In the genomic region with DNA sequence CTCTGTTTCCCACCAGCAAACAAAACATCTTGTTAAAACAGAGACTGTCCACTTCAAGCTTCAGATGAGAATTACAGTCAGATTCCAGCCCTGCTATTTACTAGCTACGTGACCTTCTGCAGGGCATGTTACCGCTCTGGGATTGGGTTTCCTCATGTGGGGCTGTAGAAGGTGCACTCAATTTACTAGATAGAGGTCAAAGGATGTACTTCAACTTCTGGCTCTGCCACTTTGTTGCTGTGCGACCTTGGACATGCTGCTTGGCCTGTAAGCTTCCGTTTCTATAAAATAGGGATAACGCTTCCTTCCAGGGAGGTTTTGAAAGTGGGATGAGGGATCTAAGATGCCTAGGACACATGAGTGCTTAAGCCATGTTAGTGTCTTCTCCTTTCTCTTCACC, we compare ENCODE assay signal across 1 cellular context.
TF ChIP-seq lines count a peak whose summit lies in the region.

No MANE protein-coding gene starts in this region.

TF ChIP-seq in HepG2, 621 proteins besides CTCF, POLR2A, EP300 and RAD21 (continued from another document and continues in another):
- no peak for TF ChIP-seq LCORL (IDR thresholded peaks at IDR 0.05)
- peak; percentile 81 for TF ChIP-seq LCORL (CRISPR knock-in tag; IDR thresholded peaks at IDR 0.05)
- no peak for TF ChIP-seq RAD51 (IDR thresholded peaks at IDR 0.05; ENCODE audit: borderline replicate concordance)
- no peak for TF ChIP-seq ZZZ3 (CRISPR knock-in tag; IDR thresholded peaks at IDR 0.05; ENCODE audit: borderline replicate concordance)
- peak; percentile 84 for TF ChIP-seq SALL1 (CRISPR knock-in tag; IDR thresholded peaks at IDR 0.05)
- TF ChIP-seq, protein P1, sequence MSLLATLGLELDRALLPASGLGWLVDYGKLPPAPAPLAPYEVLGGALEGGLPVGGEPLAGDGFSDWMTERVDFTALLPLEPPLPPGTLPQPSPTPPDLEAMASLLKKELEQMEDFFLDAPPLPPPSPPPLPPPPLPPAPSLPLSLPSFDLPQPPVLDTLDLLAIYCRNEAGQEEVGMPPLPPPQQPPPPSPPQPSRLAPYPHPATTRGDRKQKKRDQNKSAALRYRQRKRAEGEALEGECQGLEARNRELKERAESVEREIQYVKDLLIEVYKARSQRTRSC (CRISPR knock-in tag; IDR thresholded peaks at IDR 0.05; ENCODE audit: low read depth) = no peak
- no peak; the same call in none of the 2 replicates for TF ChIP-seq STAG1 (CRISPR knock-in tag; IDR thresholded peaks at IDR 0.05)
- peak; percentile 47; the same call in 1 of the 2 replicates for TF ChIP-seq KDM6A (CRISPR knock-in tag; IDR thresholded peaks at IDR 0.05; ENCODE audit: low read depth)
- TF ChIP-seq ZNF468 (CRISPR knock-in tag; IDR thresholded peaks at IDR 0.05) = no peak
- no peak for TF ChIP-seq CENPT (CRISPR knock-in tag; IDR thresholded peaks at IDR 0.05; ENCODE audit: low read depth)
- TF ChIP-seq ZNF605 (CRISPR knock-in tag; IDR thresholded peaks at IDR 0.05) = no peak
- no peak for TF ChIP-seq ZNF563 (CRISPR knock-in tag; IDR thresholded peaks at IDR 0.05)
- no peak for TF ChIP-seq ZNF841 (CRISPR knock-in tag; IDR thresholded peaks at IDR 0.05; ENCODE audit: borderline replicate concordance)
- TF ChIP-seq NFE2L1 (CRISPR knock-in tag; IDR thresholded peaks at IDR 0.05; ENCODE audit: borderline replicate concordance) = no peak
- TF ChIP-seq, protein P2, sequence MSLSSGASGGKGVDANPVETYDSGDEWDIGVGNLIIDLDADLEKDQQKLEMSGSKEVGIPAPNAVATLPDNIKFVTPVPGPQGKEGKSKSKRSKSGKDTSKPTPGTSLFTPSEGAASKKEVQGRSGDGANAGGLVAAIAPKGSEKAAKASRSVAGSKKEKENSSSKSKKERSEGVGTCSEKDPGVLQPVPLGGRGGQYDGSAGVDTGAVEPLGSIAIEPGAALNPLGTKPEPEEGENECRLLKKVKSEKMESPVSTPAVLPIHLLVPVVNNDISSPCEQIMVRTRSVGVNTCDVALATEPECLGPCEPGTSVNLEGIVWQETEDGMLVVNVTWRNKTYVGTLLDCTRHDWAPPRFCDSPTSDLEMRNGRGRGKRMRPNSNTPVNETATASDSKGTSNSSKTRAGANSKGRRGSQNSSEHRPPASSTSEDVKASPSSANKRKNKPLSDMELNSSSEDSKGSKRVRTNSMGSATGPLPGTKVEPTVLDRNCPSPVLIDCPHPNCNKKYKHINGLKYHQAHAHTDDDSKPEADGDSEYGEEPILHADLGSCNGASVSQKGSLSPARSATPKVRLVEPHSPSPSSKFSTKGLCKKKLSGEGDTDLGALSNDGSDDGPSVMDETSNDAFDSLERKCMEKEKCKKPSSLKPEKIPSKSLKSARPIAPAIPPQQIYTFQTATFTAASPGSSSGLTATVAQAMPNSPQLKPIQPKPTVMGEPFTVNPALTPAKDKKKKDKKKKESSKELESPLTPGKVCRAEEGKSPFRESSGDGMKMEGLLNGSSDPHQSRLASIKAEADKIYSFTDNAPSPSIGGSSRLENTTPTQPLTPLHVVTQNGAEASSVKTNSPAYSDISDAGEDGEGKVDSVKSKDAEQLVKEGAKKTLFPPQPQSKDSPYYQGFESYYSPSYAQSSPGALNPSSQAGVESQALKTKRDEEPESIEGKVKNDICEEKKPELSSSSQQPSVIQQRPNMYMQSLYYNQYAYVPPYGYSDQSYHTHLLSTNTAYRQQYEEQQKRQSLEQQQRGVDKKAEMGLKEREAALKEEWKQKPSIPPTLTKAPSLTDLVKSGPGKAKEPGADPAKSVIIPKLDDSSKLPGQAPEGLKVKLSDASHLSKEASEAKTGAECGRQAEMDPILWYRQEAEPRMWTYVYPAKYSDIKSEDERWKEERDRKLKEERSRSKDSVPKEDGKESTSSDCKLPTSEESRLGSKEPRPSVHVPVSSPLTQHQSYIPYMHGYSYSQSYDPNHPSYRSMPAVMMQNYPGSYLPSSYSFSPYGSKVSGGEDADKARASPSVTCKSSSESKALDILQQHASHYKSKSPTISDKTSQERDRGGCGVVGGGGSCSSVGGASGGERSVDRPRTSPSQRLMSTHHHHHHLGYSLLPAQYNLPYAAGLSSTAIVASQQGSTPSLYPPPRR (CRISPR knock-in tag; IDR thresholded peaks at IDR 0.05; ENCODE audit: borderline replicate concordance) = peak; percentile 64; the same call in 1 of the 2 replicates
- peak; percentile 61; the same call in 1 of the 2 replicates for TF ChIP-seq NR2F2 (IDR thresholded peaks at IDR 0.05; ENCODE audit: borderline replicate concordance, low read depth)
- TF ChIP-seq PHB2 (IDR thresholded peaks at IDR 0.05; ENCODE audit: partially characterized antibody) = no peak
- no peak for TF ChIP-seq XBP1 (CRISPR knock-in tag; IDR thresholded peaks at IDR 0.05)
- TF ChIP-seq ELF3 (CRISPR knock-in tag; IDR thresholded peaks at IDR 0.05) = peak; percentile 89
- no peak for TF ChIP-seq ZNF747 (CRISPR knock-in tag; IDR thresholded peaks at IDR 0.05; ENCODE audit: borderline replicate concordance)
- TF ChIP-seq KMT2B (CRISPR knock-in tag; IDR thresholded peaks at IDR 0.05) = no peak
- TF ChIP-seq, protein P3, sequence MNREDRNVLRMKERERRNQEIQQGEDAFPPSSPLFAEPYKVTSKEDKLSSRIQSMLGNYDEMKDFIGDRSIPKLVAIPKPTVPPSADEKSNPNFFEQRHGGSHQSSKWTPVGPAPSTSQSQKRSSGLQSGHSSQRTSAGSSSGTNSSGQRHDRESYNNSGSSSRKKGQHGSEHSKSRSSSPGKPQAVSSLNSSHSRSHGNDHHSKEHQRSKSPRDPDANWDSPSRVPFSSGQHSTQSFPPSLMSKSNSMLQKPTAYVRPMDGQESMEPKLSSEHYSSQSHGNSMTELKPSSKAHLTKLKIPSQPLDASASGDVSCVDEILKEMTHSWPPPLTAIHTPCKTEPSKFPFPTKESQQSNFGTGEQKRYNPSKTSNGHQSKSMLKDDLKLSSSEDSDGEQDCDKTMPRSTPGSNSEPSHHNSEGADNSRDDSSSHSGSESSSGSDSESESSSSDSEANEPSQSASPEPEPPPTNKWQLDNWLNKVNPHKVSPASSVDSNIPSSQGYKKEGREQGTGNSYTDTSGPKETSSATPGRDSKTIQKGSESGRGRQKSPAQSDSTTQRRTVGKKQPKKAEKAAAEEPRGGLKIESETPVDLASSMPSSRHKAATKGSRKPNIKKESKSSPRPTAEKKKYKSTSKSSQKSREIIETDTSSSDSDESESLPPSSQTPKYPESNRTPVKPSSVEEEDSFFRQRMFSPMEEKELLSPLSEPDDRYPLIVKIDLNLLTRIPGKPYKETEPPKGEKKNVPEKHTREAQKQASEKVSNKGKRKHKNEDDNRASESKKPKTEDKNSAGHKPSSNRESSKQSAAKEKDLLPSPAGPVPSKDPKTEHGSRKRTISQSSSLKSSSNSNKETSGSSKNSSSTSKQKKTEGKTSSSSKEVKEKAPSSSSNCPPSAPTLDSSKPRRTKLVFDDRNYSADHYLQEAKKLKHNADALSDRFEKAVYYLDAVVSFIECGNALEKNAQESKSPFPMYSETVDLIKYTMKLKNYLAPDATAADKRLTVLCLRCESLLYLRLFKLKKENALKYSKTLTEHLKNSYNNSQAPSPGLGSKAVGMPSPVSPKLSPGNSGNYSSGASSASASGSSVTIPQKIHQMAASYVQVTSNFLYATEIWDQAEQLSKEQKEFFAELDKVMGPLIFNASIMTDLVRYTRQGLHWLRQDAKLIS (CRISPR knock-in tag; IDR thresholded peaks at IDR 0.05) = no peak
- TF ChIP-seq THYN1 (CRISPR knock-in tag; IDR thresholded peaks at IDR 0.05; ENCODE audit: borderline replicate concordance, low read depth) = peak; percentile 28; the same call in 1 of the 2 replicates
- TF ChIP-seq ISX (CRISPR knock-in tag; conservative IDR thresholded peaks at IDR 0.05) = no peak
- TF ChIP-seq, protein P4, sequence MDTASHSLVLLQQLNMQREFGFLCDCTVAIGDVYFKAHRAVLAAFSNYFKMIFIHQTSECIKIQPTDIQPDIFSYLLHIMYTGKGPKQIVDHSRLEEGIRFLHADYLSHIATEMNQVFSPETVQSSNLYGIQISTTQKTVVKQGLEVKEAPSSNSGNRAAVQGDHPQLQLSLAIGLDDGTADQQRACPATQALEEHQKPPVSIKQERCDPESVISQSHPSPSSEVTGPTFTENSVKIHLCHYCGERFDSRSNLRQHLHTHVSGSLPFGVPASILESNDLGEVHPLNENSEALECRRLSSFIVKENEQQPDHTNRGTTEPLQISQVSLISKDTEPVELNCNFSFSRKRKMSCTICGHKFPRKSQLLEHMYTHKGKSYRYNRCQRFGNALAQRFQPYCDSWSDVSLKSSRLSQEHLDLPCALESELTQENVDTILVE (CRISPR knock-in tag; IDR thresholded peaks at IDR 0.05) = no peak
- no peak for TF ChIP-seq ZNF75D (CRISPR knock-in tag; IDR thresholded peaks at IDR 0.05; ENCODE audit: borderline replicate concordance)
- TF ChIP-seq, protein P5, sequence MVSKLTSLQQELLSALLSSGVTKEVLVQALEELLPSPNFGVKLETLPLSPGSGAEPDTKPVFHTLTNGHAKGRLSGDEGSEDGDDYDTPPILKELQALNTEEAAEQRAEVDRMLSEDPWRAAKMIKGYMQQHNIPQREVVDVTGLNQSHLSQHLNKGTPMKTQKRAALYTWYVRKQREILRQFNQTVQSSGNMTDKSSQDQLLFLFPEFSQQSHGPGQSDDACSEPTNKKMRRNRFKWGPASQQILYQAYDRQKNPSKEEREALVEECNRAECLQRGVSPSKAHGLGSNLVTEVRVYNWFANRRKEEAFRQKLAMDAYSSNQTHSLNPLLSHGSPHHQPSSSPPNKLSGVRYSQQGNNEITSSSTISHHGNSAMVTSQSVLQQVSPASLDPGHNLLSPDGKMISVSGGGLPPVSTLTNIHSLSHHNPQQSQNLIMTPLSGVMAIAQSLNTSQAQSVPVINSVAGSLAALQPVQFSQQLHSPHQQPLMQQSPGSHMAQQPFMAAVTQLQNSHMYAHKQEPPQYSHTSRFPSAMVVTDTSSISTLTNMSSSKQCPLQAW (CRISPR knock-in tag; IDR thresholded peaks at IDR 0.05) = peak; percentile 68
- no peak for TF ChIP-seq SOX6 (IDR thresholded peaks at IDR 0.05)
- peak; percentile 47; the same call in 1 of the 2 replicates for TF ChIP-seq SOX6 (CRISPR knock-in tag; IDR thresholded peaks at IDR 0.05)
- TF ChIP-seq ZMYM4 (CRISPR knock-in tag; IDR thresholded peaks at IDR 0.05) = peak; percentile 52
- TF ChIP-seq, protein P6, sequence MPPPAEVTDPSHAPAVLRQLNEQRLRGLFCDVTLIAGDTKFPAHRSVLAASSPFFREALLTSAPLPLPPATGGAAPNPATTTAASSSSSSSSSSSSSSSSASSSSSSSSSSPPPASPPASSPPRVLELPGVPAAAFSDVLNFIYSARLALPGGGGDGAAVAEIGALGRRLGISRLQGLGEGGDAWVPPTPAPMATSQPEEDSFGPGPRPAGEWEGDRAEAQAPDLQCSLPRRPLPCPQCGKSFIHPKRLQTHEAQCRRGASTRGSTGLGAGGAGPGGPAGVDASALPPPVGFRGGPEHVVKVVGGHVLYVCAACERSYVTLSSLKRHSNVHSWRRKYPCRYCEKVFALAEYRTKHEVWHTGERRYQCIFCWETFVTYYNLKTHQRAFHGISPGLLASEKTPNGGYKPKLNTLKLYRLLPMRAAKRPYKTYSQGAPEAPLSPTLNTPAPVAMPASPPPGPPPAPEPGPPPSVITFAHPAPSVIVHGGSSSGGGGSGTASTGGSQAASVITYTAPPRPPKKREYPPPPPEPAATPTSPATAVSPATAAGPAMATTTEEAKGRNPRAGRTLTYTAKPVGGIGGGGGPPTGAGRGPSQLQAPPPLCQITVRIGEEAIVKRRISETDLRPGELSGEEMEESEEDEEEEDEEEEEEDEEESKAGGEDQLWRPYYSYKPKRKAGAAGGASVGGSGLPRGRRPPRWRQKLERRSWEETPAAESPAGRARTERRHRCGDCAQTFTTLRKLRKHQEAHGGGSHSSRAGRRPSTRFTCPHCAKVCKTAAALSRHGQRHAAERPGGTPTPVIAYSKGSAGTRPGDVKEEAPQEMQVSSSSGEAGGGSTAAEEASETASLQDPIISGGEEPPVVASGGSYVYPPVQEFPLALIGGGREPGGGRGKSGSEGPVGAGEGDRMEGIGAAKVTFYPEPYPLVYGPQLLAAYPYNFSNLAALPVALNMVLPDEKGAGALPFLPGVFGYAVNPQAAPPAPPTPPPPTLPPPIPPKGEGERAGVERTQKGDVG (CRISPR knock-in tag; IDR thresholded peaks at IDR 0.05; ENCODE audit: borderline replicate concordance) = no peak
- TF ChIP-seq, protein P7, sequence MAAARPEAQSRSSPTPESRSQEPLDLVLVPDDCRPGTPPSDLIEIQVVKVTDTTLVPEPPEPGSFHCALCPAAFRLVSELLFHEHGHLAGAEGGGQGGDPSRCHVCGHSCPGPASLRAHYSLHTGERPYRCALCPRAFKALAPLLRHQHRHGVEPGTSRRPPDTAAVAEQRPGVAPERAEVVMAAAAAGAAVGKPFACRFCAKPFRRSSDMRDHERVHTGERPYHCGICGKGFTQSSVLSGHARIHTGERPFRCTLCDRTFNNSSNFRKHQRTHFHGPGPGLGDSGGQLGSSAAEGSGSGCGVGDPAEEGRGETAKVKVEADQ (CRISPR knock-in tag; IDR thresholded peaks at IDR 0.05; ENCODE audit: borderline replicate concordance) = no peak
- TF ChIP-seq MAF1 (CRISPR knock-in tag; IDR thresholded peaks at IDR 0.05; ENCODE audit: borderline replicate concordance) = no peak
- TF ChIP-seq, protein P8, sequence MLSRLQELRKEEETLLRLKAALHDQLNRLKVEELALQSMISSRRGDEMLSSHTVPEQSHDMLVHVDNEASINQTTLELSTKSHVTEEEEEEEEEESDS (CRISPR knock-in tag; IDR thresholded peaks at IDR 0.05; ENCODE audit: borderline replicate concordance) = no peak
- no peak for TF ChIP-seq ZNF124 (CRISPR knock-in tag; IDR thresholded peaks at IDR 0.05)
- no peak for TF ChIP-seq KLF15 (CRISPR knock-in tag; IDR thresholded peaks at IDR 0.05; ENCODE audit: borderline replicate concordance)
- TF ChIP-seq, protein P9, sequence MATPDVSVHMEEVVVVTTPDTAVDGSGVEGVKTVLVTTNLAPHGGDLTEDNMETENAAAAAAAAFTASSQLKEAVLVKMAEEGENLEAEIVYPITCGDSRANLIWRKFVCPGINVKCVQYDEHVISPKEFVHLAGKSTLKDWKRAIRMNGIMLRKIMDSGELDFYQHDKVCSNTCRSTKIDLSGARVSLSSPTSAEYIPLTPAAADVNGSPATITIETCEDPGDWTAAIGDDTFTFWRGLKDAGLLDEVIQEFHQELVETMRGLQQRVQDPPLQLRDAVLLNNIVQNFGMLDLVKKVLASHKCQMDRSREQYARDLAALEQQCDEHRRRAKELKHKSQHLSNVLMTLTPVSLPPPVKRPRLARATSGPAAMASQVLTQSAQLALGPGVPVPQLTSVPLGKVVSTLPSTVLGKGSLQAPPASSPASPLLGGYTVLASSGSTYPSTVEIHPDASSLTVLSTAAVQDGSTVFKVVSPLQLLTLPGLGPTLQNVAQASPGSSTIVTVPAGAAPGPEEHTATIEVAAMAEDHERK (CRISPR knock-in tag; IDR thresholded peaks at IDR 0.05; ENCODE audit: low read depth) = no peak
- peak; percentile 11; the same call in 1 of the 2 replicates for TF ChIP-seq ELF1 (CRISPR knock-in tag; IDR thresholded peaks at IDR 0.05)
- TF ChIP-seq, protein P10, sequence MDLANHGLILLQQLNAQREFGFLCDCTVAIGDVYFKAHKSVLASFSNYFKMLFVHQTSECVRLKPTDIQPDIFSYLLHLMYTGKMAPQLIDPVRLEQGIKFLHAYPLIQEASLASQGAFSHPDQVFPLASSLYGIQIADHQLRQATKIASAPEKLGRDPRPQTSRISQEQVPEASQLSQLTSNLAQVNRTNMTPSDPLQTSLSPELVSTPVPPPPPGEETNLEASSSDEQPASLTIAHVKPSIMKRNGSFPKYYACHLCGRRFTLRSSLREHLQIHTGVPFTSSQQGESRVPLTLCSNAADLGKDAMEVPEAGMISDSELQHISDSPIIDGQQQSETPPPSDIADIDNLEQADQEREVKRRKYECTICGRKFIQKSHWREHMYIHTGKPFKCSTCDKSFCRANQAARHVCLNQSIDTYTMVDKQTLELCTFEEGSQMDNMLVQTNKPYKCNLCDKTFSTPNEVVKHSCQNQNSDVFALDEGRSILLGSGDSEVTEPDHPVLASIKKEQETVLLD (CRISPR knock-in tag; IDR thresholded peaks at IDR 0.05; ENCODE audit: low read depth) = no peak
- no peak for TF ChIP-seq ATM (IDR thresholded peaks at IDR 0.05; ENCODE audit: borderline replicate concordance)
- peak; percentile 51; the same call in 1 of the 2 replicates for TF ChIP-seq SPEN (CRISPR knock-in tag; IDR thresholded peaks at IDR 0.05; ENCODE audit: low read depth)
- TF ChIP-seq EZH2 (conservative IDR thresholded peaks at IDR 0.05; ENCODE audit: low read depth, low read length) = no peak
